Comparison of ENCODE assay signal across 8 cellular contexts in genomic region chr2:151999058-151999457, GRCh38.
DNase-seq lines count a peak whose midpoint lies in the region; ATAC-seq and TF ChIP-seq lines count a peak whose summit lies in the region.

No MANE protein-coding gene starts in this region.

- H3K4me1 ChIP-seq in Loucy (ENCODE audit: insufficient read depth, low read length, poor library complexity, severe bottlenecking), result no peaks in the 10 kb centered on the region
- no peaks in the 10 kb centered on the region for H3K4me1 ChIP-seq in SK-N-SH (ENCODE audit: control insufficient read depth in 1 of 2, insufficient read depth in 2 of 2, low read depth in 1 of 2, low read length in 1 of 2)

- TF ChIP-seq EP300 in SK-N-SH (IDR thresholded peaks at IDR 0.05; ENCODE audit: borderline replicate concordance in 1 of 2, low read depth in 1 of 2, low read length in 1 of 2), result no peak

- peak; percentile 64 for TF ChIP-seq RAD21 in SK-N-SH (IDR thresholded peaks at IDR 0.05; ENCODE audit: low read length)

- H3K4me1 Mint-ChIP-seq in immature natural killer cell, result peaks cover 0 to under 1% of the 10 kb centered on the region in 2 donors

- no peak overlapping the region for H3K27ac ChIP-seq in SK-N-SH (ENCODE audit: low read depth in 2 of 2, low read length in 1 of 2)

- H3K9me3 ChIP-seq in Loucy (ENCODE audit: insufficient read depth, low read depth, low read length) (no peaks in the 10 kb centered on the region), SK-N-SH (no peaks in the 10 kb centered on the region)

- 16% methylated on average over 6 of the region's 6 CpGs for WGBS in SK-N-SH (ENCODE audit: low lambda C conversion rate)

- peaks cover 0 to 6% (median 2%) of the 10 kb centered on the region in 3 donors for H3K27me3 Mint-ChIP-seq in immature natural killer cell (ENCODE audit: low read depth in 3 of 3)

- no peak overlapping the region for H3K4me2 ChIP-seq in Loucy (ENCODE audit: low read depth, low read length, poor library complexity, severe bottlenecking)
- H3K4me2 ChIP-seq in SK-N-SH, result no peak overlapping the region

- H3K27me3 ChIP-seq in Loucy (ENCODE audit: insufficient read depth, low read length, poor library complexity, severe bottlenecking) (no peaks in the 10 kb centered on the region), SK-N-SH (ENCODE audit: insufficient read depth) (no peaks in the 10 kb centered on the region)

- H3K9me2 ChIP-seq in Loucy (replicated peaks; ENCODE audit: low read depth, low read length) (no peaks in the 10 kb centered on the region), SK-N-SH (no peaks in the 10 kb centered on the region)

- peak; percentile 75 for DNase-seq in ELF-1 (ENCODE audit: low read depth, low spot score)
- DNase-seq in SK-N-SH, result peak; percentile 72
- peak; percentile 63 for DNase-seq in astrocyte of the hippocampus (ENCODE audit: low read depth, low spot score)
- peak; percentile 13 to 37 (median 24) for DNase-seq in immature natural killer cell
- peak; percentile 21 to 29 for DNase-seq in stimulated activated CD4-positive, alpha-beta T cell treated with anti-CD3 and anti-CD28 coated beads, Interleukin-4, amount 100 ng/mL, for 48 hours (ENCODE audit: low read depth in 2 of 2)
- no peak for DNase-seq in GOT3 (lab: John Stamatoyannopoulos, UW)

- H4K20me1 ChIP-seq in Loucy (ENCODE audit: insufficient read depth, low read length, poor library complexity, severe bottlenecking) (no peaks in the 10 kb centered on the region), SK-N-SH (ENCODE audit: insufficient read depth) (no peaks in the 10 kb centered on the region)

- TF ChIP-seq CTCF in Loucy (conservative IDR thresholded peaks at IDR 0.05; ENCODE audit: low read length) (peak; percentile 93), SK-N-SH (IDR thresholded peaks at IDR 0.05) (peak; percentile 85)

- H3K36me3 ChIP-seq in Loucy (ENCODE audit: insufficient read depth, low read length) (no peaks in the 10 kb centered on the region), SK-N-SH (replicated peaks in 1 of 2; ENCODE audit: control insufficient read depth in 1 of 2, insufficient read depth in 2 of 2, low read length in 1 of 2) (no peaks in the 10 kb centered on the region)

- H3F3A ChIP-seq in Loucy (ENCODE audit: low read depth), result no peaks in the 10 kb centered on the region
- no peaks in the 10 kb centered on the region for H3F3A ChIP-seq in SK-N-SH (replicated peaks; ENCODE audit: insufficient read depth)

- H3K4me3 ChIP-seq in Loucy (ENCODE audit: low read length, poor library complexity, severe bottlenecking) (no peak overlapping the region), SK-N-SH (ENCODE audit: low read depth in 2 of 2, low read length in 1 of 2) (peak overlapping the region in 1 of 2 experiments; percentile 38; a peak in 1 of 4 replicates)

- H3K27ac Mint-ChIP-seq in immature natural killer cell, result no peak overlapping the region

- H3K36me3 Mint-ChIP-seq in immature natural killer cell, result no peaks in the 10 kb centered on the region

- H3K9ac ChIP-seq in Loucy (ENCODE audit: low read depth, low read length, poor library complexity, severe bottlenecking) (no peak overlapping the region), SK-N-SH (no peak overlapping the region)

- H3K79me2 ChIP-seq in Loucy (ENCODE audit: insufficient read depth, low read length) (no peaks in the 10 kb centered on the region), SK-N-SH (ENCODE audit: insufficient read depth) (no peaks in the 10 kb centered on the region)

- peaks cover 0 to 2% (median 0%) of the 10 kb centered on the region in 6 donors for H3K9me3 Mint-ChIP-seq in immature natural killer cell

- H2AFZ ChIP-seq in Loucy (ENCODE audit: low read length) (no peak overlapping the region), SK-N-SH (ENCODE audit: low read depth) (no peak overlapping the region)

- POLR2A ChIA-PET in SK-N-SH (lab: Yijun Ruan, JAX), result no interaction called here

- no peak overlapping the region for H3K4me3 Mint-ChIP-seq in immature natural killer cell

- CTCF ChIA-PET in SK-N-SH (lab: Yijun Ruan, JAX), result interaction anchor here (0.5 to 3.4 kb wide), 26 partner anchors 8 to 472 kb away, joined by 3 to 29 read pairs (median 4); no protein-coding TSS in a partner anchor

- ATAC-seq in GM21786 (IDR thresholded peaks at IDR 0.05; ENCODE audit: unreplicated experiment), result peak; percentile 92

TF ChIP-seq in SK-N-SH, 30 proteins besides CTCF, POLR2A, EP300 and RAD21:
- TF ChIP-seq MAX (IDR thresholded peaks at IDR 0.05; ENCODE audit: low read depth) (no peak), PBX3 (IDR thresholded peaks at IDR 0.05) (peak; percentile 56), GABPA (IDR thresholded peaks at IDR 0.05; ENCODE audit: low read depth) (no peak), NRF1 (IDR thresholded peaks at IDR 0.05; ENCODE audit: low read depth, low read length) (no peak), SMC3 (IDR thresholded peaks at IDR 0.05; ENCODE audit: low read depth, low read length) (peak; percentile 50)
